Comparison of ENCODE assay signal across 1 cellular context in genomic region chr1:28971980-28972771, GRCh38.
TF ChIP-seq lines count a peak whose summit lies in the region.

No MANE protein-coding gene starts in this region.

TF ChIP-seq in K562, 482 proteins besides CTCF, POLR2A, EP300 and RAD21 (continued from another document):
- TF ChIP-seq MLLT1 (IDR thresholded peaks at IDR 0.05) (no peak), C11orf30 (IDR thresholded peaks at IDR 0.05; ENCODE audit: low read depth) (peak; percentile 48), ZNF384 (IDR thresholded peaks at IDR 0.05; ENCODE audit: low read depth, low read length) (peak; percentile 82), RFX1 (IDR thresholded peaks at IDR 0.05) (0 out of 2 replicates have a peak, but pooled peaks have one; percentile 12), ETV6 (IDR thresholded peaks at IDR 0.05; ENCODE audit: borderline replicate concordance in 1 of 2, low read depth in 2 of 2, low read length in 1 of 2) (no peak), ETV6 (CRISPR knock-in tag; IDR thresholded peaks at IDR 0.05; ENCODE audit: borderline replicate concordance) (0 out of 2 replicates have a peak, but pooled peaks have one; percentile 21), FOXP4 (CRISPR knock-in tag; IDR thresholded peaks at IDR 0.05; ENCODE audit: borderline replicate concordance) (no peak), NKRF (IDR thresholded peaks at IDR 0.05; ENCODE audit: borderline replicate concordance) (no peak), ZNF445 (CRISPR knock-in tag; IDR thresholded peaks at IDR 0.05; ENCODE audit: low read depth) (no peak), ETV5 (CRISPR knock-in tag; IDR thresholded peaks at IDR 0.05; ENCODE audit: low read depth) (no peak), NRF1 (conservative IDR thresholded peaks at IDR 0.05 in 1 of 2, IDR thresholded peaks at IDR 0.05 in 1 of 2) (peak; percentile 52 to 60; a peak in 2 of 4 replicates), HDAC2 (IDR thresholded peaks at IDR 0.05) (no peak), FOXA3 (CRISPR knock-in tag; conservative IDR thresholded peaks at IDR 0.05 in 1 of 2, IDR thresholded peaks at IDR 0.05 in 1 of 2) (no peak), PML (IDR thresholded peaks at IDR 0.05; ENCODE audit: low read length) (no peak), GTF3C2 (IDR thresholded peaks at IDR 0.05; ENCODE audit: borderline replicate concordance, extremely low read depth, insufficient read length) (no peak), POLR2AphosphoS5 (IDR thresholded peaks at IDR 0.05; ENCODE audit: control insufficient read depth, insufficient read depth, low read depth, low read length) (no peak), CBX8 (IDR thresholded peaks at IDR 0.05; ENCODE audit: borderline replicate concordance, extremely low read depth, low read depth, low read length, poor library complexity, severe bottlenecking) (no peak), SRSF9 (IDR thresholded peaks at IDR 0.05; ENCODE audit: borderline replicate concordance, low read depth, low read length) (no peak), MAZ (CRISPR knock-in tag; conservative IDR thresholded peaks at IDR 0.05 in 1 of 2, IDR thresholded peaks at IDR 0.05 in 1 of 2) (no peak), ZKSCAN8 (CRISPR knock-in tag; IDR thresholded peaks at IDR 0.05) (no peak), ZNF316 (IDR thresholded peaks at IDR 0.05) (peak; percentile 72), MAFG (tag; conservative IDR thresholded peaks at IDR 0.05) (no peak; the same call in 1 of the 2 replicates), MAFK (IDR thresholded peaks at IDR 0.05; ENCODE audit: low read length) (no peak), ZNF766 (CRISPR knock-in tag; conservative IDR thresholded peaks at IDR 0.05) (no peak), OTX1 (CRISPR knock-in tag; IDR thresholded peaks at IDR 0.05) (no peak)
